Comparison of ENCODE assay signal across 27 cellular contexts in the genomic region with DNA sequence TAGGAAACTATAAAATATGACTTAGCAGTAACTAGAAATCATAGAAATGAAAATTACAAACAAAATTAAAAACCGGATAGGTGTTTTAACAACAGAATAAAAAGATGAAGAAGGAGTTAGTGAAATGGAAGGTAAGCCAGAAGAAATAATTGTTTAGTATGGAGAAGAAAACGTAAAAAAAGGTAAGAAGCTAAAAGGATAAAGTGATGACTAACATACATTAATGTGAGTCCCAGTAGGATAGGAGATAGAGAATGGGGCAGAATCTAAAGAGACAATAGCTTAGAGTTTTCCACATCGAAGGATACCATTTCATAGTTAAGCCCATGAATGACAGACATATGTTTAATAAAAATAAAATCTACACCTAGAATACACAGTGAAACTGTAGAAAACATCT. TPM values are rescaled to one million over a fixed set of nuclear protein-coding genes. Genes with fewer than 3 reads are reported as not detected.
DNase-seq lines count a peak whose midpoint lies in the region; ATAC-seq, FAIRE-seq and TF ChIP-seq lines count a peak whose summit lies in the region.
"Had no signal": no experiment of that assay in that cellular context is flagged by ENCODE, and none has a peak within 500 bp of the region (broad histone marks: within the 10 kb centered on the region; RNA-seq: fewer than 3 reads in every experiment).

No MANE protein-coding gene starts in this region.

- H3K9ac ChIP-seq in HepG2 (ENCODE audit: insufficient read depth, low read depth, low read length) = no peak overlapping the region
- H3K9ac ChIP-seq: GM23248 had no signal

- peaks cover 34% of the 10 kb centered on the region for H3K36me3 Mint-ChIP-seq in stimulated activated memory B cell treated with anti-CD40 and anti-IgM and Interleukin-4, amounts not matched to agents 10 μg/mL and 1 μg/mL and 100 μg/mL, for 72 hours

- H3K4me3 ChIP-seq in HepG2 (replicated peaks in 1 of 3; ENCODE audit: insufficient read depth in 1 of 3, low read depth in 2 of 3, low read length in 3 of 3) (no peak overlapping the region), right lobe of liver (no peak overlapping the region), Panc1 (ENCODE audit: low read depth in 2 of 2, low read length in 2 of 2) (no peak overlapping the region)
- no peak overlapping the region for H3K4me3 ChIP-seq in effector memory CD4-positive, alpha-beta T cell (ENCODE audit: insufficient read depth, low read depth, low read length, poor library complexity, severe bottlenecking)
- H3K4me3 ChIP-seq: dorsolateral prefrontal cortex, GM23248, smooth muscle cell, upper lobe of right lung had no signal

- no peaks in the 10 kb centered on the region for H3K27me3 Mint-ChIP-seq in stimulated activated memory B cell treated with anti-CD40 and anti-IgM and Interleukin-4, amounts not matched to agents 10 μg/mL and 1 μg/mL and 100 μg/mL, for 72 hours
- H3K27me3 Mint-ChIP-seq: activated T-helper 17 cell treated with anti-CD3 and anti-CD28 coated beads, Interleukin-2, amount 50 U/mL, for 72 hours had no signal

- H3K27ac ChIP-seq in HepG2 (ENCODE audit: extremely low read length, insufficient read depth, low read length) = no peak overlapping the region
- H3K27ac ChIP-seq in right lobe of liver = no peak overlapping the region
- no peak overlapping the region for H3K27ac ChIP-seq in Panc1 (ENCODE audit: low read length)
- peak overlapping the region; percentile 7 for H3K27ac ChIP-seq in effector memory CD4-positive, alpha-beta T cell (ENCODE audit: insufficient read depth, low read length, poor library complexity, severe bottlenecking)
- H3K27ac ChIP-seq: dorsolateral prefrontal cortex, GM23248, upper lobe of right lung, VCaP had no signal

- no peaks in the 10 kb centered on the region for H3K9me3 Mint-ChIP-seq in stimulated activated memory B cell treated with anti-CD40 and anti-IgM and Interleukin-4, amounts not matched to agents 10 μg/mL and 1 μg/mL and 100 μg/mL, for 72 hours
- H3K9me3 Mint-ChIP-seq: activated T-helper 17 cell treated with anti-CD3 and anti-CD28 coated beads, Interleukin-2, amount 50 U/mL, for 72 hours; nephron had no signal

- 96% methylated on average over 3 of the region's 3 CpGs for WGBS in HepG2 (ENCODE audit: low lambda C conversion rate)
- 97% methylated on average over 3 of the region's 3 CpGs for WGBS in right lobe of liver (ENCODE audit: insufficient coverage, low coverage, low lambda C conversion rate, missing lambda C conversion rate)

- DNase-seq in HepG2 (ENCODE audit: low spot score) (no peak), right lobe of liver (no peak), Panc1 (ENCODE audit: low read depth, low spot score) (no peak), G401 (ENCODE audit: low spot score) (no peak)
- no peak for DNase-seq in effector memory CD4-positive, alpha-beta T cell
- DNase-seq in stimulated activated CD4-positive, alpha-beta T cell treated with anti-CD3 and anti-CD28 coated beads, Interleukin-4, amount 100 ng/mL, for 4 hours = no peak
- DNase-seq: activated CD4-positive, alpha-beta T cell treated with anti-CD3 and anti-CD28 coated beads, Interleukin-2, amount 50 U/mL, for 1 hour; C1 segment of cervical spinal cord; central memory CD4-positive, alpha-beta T cell; dorsolateral prefrontal cortex; GM23248; Kasumi-1; kidney; midbrain; NCI-H1436; NCI-H446; NCI-H82; stimulated activated CD4-positive, alpha-beta T cell treated with anti-CD3 and anti-CD28 coated beads, Interleukin-1b, Interleukin-23, amount 100 ng/mL, for 48 hours; T-helper 9 cell; upper lobe of right lung had no signal

- peak overlapping the region; percentile 9 for H3K27ac Mint-ChIP-seq in stimulated activated memory B cell treated with anti-CD40 and anti-IgM and Interleukin-4, amounts not matched to agents 10 μg/mL and 1 μg/mL and 100 μg/mL, for 72 hours
- H3K27ac Mint-ChIP-seq: activated T-helper 17 cell treated with anti-CD3 and anti-CD28 coated beads, Interleukin-2, amount 50 U/mL, for 72 hours had no signal

- BruUV-seq in HepG2 (replicated peaks; lab: Mats Ljungman, UMichigan) (TSS peak; percentile 21), Panc1 (replicated peaks; lab: Mats Ljungman, UMichigan) (TSS peak; percentile 49)

- peaks cover 38% of the 10 kb centered on the region for H4K20me1 ChIP-seq in HepG2 (ENCODE audit: insufficient read depth, low read length)

- no peak for TF ChIP-seq RAD21 in HepG2 (CRISPR knock-in tag; IDR thresholded peaks at IDR 0.05)

- H2AFZ ChIP-seq in HepG2 (ENCODE audit: low read length) = no peak overlapping the region
- H2AFZ ChIP-seq: GM23248 had no signal

- H3K36me3 ChIP-seq in HepG2 (replicated peaks in 1 of 2; ENCODE audit: control insufficient read depth in 1 of 2, insufficient read depth in 2 of 2, low read length in 2 of 2) (peaks cover 0 to 35% of the 10 kb centered on the region in 2 experiments; a peak in 3 of 5 replicates), right lobe of liver (no peaks in the 10 kb centered on the region), Panc1 (ENCODE audit: control insufficient read depth, insufficient read depth, low read length) (no peaks in the 10 kb centered on the region)
- H3K36me3 ChIP-seq in effector memory CD4-positive, alpha-beta T cell (ENCODE audit: control insufficient read depth, insufficient read depth, low read length) = no peaks in the 10 kb centered on the region

- in situ Hi-C loops in HepG2 (cut with HindIII; ENCODE audit: extremely low pct_ligation_motif_present, low pct_unique_long_range_greater_than_20kb) = no loop called here
- in situ Hi-C loops in Panc1 (cut with HindIII; ENCODE audit: low pct_unique_long_range_greater_than_20kb, low sequenced_read_pairs) = no loop called here
- in situ Hi-C loops in G401 (cut with HindIII; ENCODE audit: low sequenced_read_pairs) = no loop called here

- peaks cover 91% of the 10 kb centered on the region for H3K79me2 ChIP-seq in HepG2 (ENCODE audit: insufficient read depth, low read length)

- H3K4me1 ChIP-seq in HepG2 (ENCODE audit: insufficient read depth, low read length) (no peaks in the 10 kb centered on the region), right lobe of liver (no peaks in the 10 kb centered on the region), Panc1 (ENCODE audit: control insufficient read depth, insufficient read depth, low read length) (peaks cover 6% of the 10 kb centered on the region; the same call in 1 of the 2 replicates)
- H3K4me1 ChIP-seq in effector memory CD4-positive, alpha-beta T cell (ENCODE audit: control insufficient read depth, insufficient read depth, low read length, poor library complexity, severe bottlenecking) = no peaks in the 10 kb centered on the region
- H3K4me1 ChIP-seq: upper lobe of right lung had no signal

- ATAC-seq in HepG2 = no peak
- ATAC-seq in right lobe of liver = no peak
- no peak for ATAC-seq in Panc1
- no peak for ATAC-seq in stimulated activated memory B cell treated with anti-CD40 and anti-IgM and Interleukin-4, amounts not matched to agents 10 μg/mL and 1 μg/mL and 100 μg/mL, for 72 hours
- ATAC-seq in HG02852 (IDR thresholded peaks at IDR 0.05; ENCODE audit: unreplicated experiment) = no peak
- ATAC-seq: activated T-helper 17 cell treated with anti-CD3 and anti-CD28 coated beads, Interleukin-2, amount 50 U/mL, for 72 hours; upper lobe of right lung had no signal

- H3K9me3 ChIP-seq in HepG2 (ENCODE audit: low read length) (no peaks in the 10 kb centered on the region), right lobe of liver (no peaks in the 10 kb centered on the region), Panc1 (ENCODE audit: control insufficient read depth, insufficient read depth, low read depth, low read length) (no peaks in the 10 kb centered on the region)
- H3K9me3 ChIP-seq in effector memory CD4-positive, alpha-beta T cell (ENCODE audit: control insufficient read depth, low read length) = no peaks in the 10 kb centered on the region
- H3K9me3 ChIP-seq: upper lobe of right lung had no signal

- CTCF ChIA-PET in HepG2 (lab: Yijun Ruan, JAX; ENCODE audit: low intra/inter-chr PET ratio, low total read pairs) = no interaction called here
- CTCF ChIA-PET in Panc1 (lab: Charles Lee) = no interaction called here

- POLR2A ChIA-PET in HepG2 (lab: Yijun Ruan, JAX) = no interaction called here
- POLR2A ChIA-PET in Panc1 (lab: Charles Lee) = no interaction called here

- H3K4me2 ChIP-seq in HepG2 (ENCODE audit: low read depth, low read length) = no peak overlapping the region
- H3K4me2 ChIP-seq: smooth muscle cell had no signal

- no peak for TF ChIP-seq EP300 in HepG2 (IDR thresholded peaks at IDR 0.05; ENCODE audit: low read depth in 2 of 2, low read length in 2 of 2)
- no peak for TF ChIP-seq EP300 in HepG2 (CRISPR knock-in tag; IDR thresholded peaks at IDR 0.05; ENCODE audit: borderline replicate concordance)

- no peak for FAIRE-seq in HepG2 (lab: Jason Lieb, UNC)
- FAIRE-seq: GM12891, kidney had no signal

- no peak overlapping the region for H3K4me3 Mint-ChIP-seq in stimulated activated memory B cell treated with anti-CD40 and anti-IgM and Interleukin-4, amounts not matched to agents 10 μg/mL and 1 μg/mL and 100 μg/mL, for 72 hours
- H3K4me3 Mint-ChIP-seq: activated T-helper 17 cell treated with anti-CD3 and anti-CD28 coated beads, Interleukin-2, amount 50 U/mL, for 72 hours; nephron had no signal

- no peak for TF ChIP-seq CTCF in HepG2 (CRISPR knock-in tag; IDR thresholded peaks at IDR 0.05)
- TF ChIP-seq CTCF in right lobe of liver (IDR thresholded peaks at IDR 0.05) = no peak
- no peak for TF ChIP-seq CTCF in Panc1 (IDR thresholded peaks at IDR 0.05)

- H3K27me3 ChIP-seq in HepG2 (ENCODE audit: control insufficient read depth in 1 of 2, insufficient read depth in 2 of 2, low read length in 2 of 2) = no peaks in the 10 kb centered on the region
- no peaks in the 10 kb centered on the region for H3K27me3 ChIP-seq in right lobe of liver
- no peaks in the 10 kb centered on the region for H3K27me3 ChIP-seq in Panc1 (ENCODE audit: control insufficient read depth, insufficient read depth, low read length)
- no peaks in the 10 kb centered on the region for H3K27me3 ChIP-seq in effector memory CD4-positive, alpha-beta T cell (replicated peaks; ENCODE audit: control insufficient read depth, insufficient read depth, low read length, poor library complexity, severe bottlenecking)
- H3K27me3 ChIP-seq: dorsolateral prefrontal cortex, upper lobe of right lung had no signal

- intact Hi-C loops in HepG2 (cut with micrococcal nuclease; ENCODE audit: unreplicated experiment) = no loop called here
- intact Hi-C loops in right lobe of liver (cut with DNase I) = no loop called here
- intact Hi-C loops in Panc1 (cut with micrococcal nuclease; ENCODE audit: unreplicated experiment) = no loop called here

- TF ChIP-seq POLR2A in HepG2 (IDR thresholded peaks at IDR 0.05; ENCODE audit: insufficient read depth in 1 of 2, low read depth in 2 of 2, low read length in 2 of 2) (no peak), right lobe of liver (IDR thresholded peaks at IDR 0.05) (no peak)

- peaks cover 39% of the 10 kb centered on the region for H3K4me1 Mint-ChIP-seq in stimulated activated memory B cell treated with anti-CD40 and anti-IgM and Interleukin-4, amounts not matched to agents 10 μg/mL and 1 μg/mL and 100 μg/mL, for 72 hours
- H3K4me1 Mint-ChIP-seq: nephron had no signal

RNA-seq across cellular contexts. Expression of a gene that starts 25.3 kb away (rescaled TPM):
- total RNA-seq in HepG2 (2016; rRNA removed; fragmentation: Illumina TruSeq; extraction: Trizol) = 120 and 125 TPM in 2 replicates
- total RNA-seq in HepG2 (2016; cell fraction: cytosol; rRNA removed; fragmentation: Illumina TruSeq; extraction: Trizol; ENCODE audit: low read depth) = 37.3 and 58.3 TPM in 2 replicates
- total RNA-seq in HepG2 (2016; cell fraction: insoluble cytoplasmic fraction; rRNA removed; fragmentation: Illumina TruSeq; extraction: Trizol) = 103 and 117 TPM in 2 replicates
- total RNA-seq in HepG2 (2016; cell fraction: membrane; rRNA removed; fragmentation: Illumina TruSeq; extraction: Trizol) = 54.3 and 54.7 TPM in 2 replicates
- total RNA-seq in HepG2 (2016; cell fraction: nucleus; rRNA removed; fragmentation: Illumina TruSeq; extraction: Trizol) = 134 and 149 TPM in 2 replicates
- polyA plus RNA-seq in HepG2 (2011; rRNA removed) = 53.1 and 74.6 TPM in 2 replicates
- 16.3 and 16.6 TPM in 2 replicates for polyA plus RNA-seq in HepG2 (2011; cell fraction: cytosol; rRNA removed)
- 287 and 329 TPM in 2 replicates for polyA plus RNA-seq in HepG2 (2011; cell fraction: nucleus; rRNA removed)
- 103 and 123 TPM in 2 replicates for polyA plus RNA-seq in HepG2 (2012)
- polyA plus RNA-seq in HepG2 (2016; cell fraction: cytosol; fragmentation: Illumina TruSeq; extraction: Trizol; ENCODE audit: low read depth) = 4.7 and 5.5 TPM in 2 replicates
- polyA plus RNA-seq in HepG2 (2016; cell fraction: insoluble cytoplasmic fraction; fragmentation: Illumina TruSeq; extraction: Trizol; ENCODE audit: low read depth) = 82.1 and 105 TPM in 2 replicates
- 9.2 and 14.0 TPM in 2 replicates for polyA plus RNA-seq in HepG2 (2016; cell fraction: membrane; fragmentation: Illumina TruSeq; extraction: Trizol; ENCODE audit: low read depth)
- 246 and 264 TPM in 2 replicates for polyA plus RNA-seq in HepG2 (2016; cell fraction: nucleus; fragmentation: Illumina TruSeq; extraction: Trizol; ENCODE audit: insufficient read depth, low read depth)
- polyA minus RNA-seq in HepG2 (2011; rRNA and poly(A)+ RNA removed; ENCODE audit: low replicate concordance) = 39.7 and 41.1 TPM in 2 replicates
- 41.3 and 45.4 TPM in 2 replicates for polyA minus RNA-seq in HepG2 (2011; cell fraction: cytosol; rRNA and poly(A)+ RNA removed)
- polyA minus RNA-seq in HepG2 (2011; cell fraction: nucleus; rRNA and poly(A)+ RNA removed) = 206 and 208 TPM in 2 replicates
- 100 to 1,000 TPM in 2 of 6 experiments, 10 to 100 TPM in 4; 59.0 to 116 (median 90.9) TPM for total RNA-seq in right lobe of liver
- total RNA-seq in Panc1 (2021; ENCODE audit: unreplicated experiment) = 305 TPM
- polyA plus RNA-seq in Panc1 (2012; ENCODE audit: insufficient read length) = 194 TPM
- 61.6 and 105 TPM in 2 replicates for total RNA-seq in G401 (2014; rRNA removed; shearing (Covaris generic))
